Comparison of ENCODE assay signal across 8 cellular contexts in the genomic region with DNA sequence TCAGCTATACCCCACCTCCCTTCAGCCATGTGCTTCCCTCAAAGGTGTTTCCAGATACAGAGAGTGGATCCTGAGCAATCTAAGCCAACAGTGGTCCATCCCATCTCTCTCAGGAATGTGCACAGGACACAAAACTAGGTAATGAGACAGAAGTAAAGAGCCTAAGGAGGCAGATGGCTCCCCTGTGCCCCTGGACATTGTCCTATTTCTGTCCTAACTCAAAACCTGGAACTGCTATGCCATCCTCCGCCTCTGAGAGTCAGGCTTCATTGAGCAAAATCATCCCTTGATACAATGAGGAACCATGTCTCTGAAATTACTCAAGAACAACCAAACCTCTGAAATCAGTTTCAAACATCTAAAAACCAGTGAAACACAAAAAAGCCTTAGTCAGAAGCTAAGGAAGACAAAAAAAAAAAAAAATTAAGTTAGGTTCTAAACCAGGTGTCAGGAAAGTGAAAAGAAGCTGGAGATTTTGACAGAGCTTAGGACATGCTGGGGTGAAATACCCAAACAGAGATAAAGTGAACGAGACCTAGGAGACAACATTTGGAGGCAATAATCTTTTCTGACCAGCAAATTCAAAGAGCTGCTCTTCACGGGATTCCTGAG.
DNase-seq lines count a peak whose midpoint lies in the region; ATAC-seq and TF ChIP-seq lines count a peak whose summit lies in the region.

No MANE protein-coding gene starts in this region.

- H3K27ac ChIP-seq in liver (ENCODE audit: low read depth in 1 of 2, low read length in 2 of 2): peak overlapping the region; percentile 91 to 93

- TF ChIP-seq RAD21 in liver (IDR thresholded peaks at IDR 0.05): peak; percentile 87 to 89

- H3K27me3 ChIP-seq in liver (ENCODE audit: control insufficient read depth in 4 of 4, insufficient read depth in 4 of 4, low read length in 3 of 4): no peaks in the 10 kb centered on the region

- DNase-seq in GM10266 (ENCODE audit: extremely low spot score) (no peak), SW 1271 (lab: John Stamatoyannopoulos, UW) (no peak), NCI-H187 (lab: John Stamatoyannopoulos, UW) (no peak), dedifferentiated amniotic fluid mesenchymal stem cell (ENCODE audit: extremely low spot score) (no peak)
- peak; percentile 28 for DNase-seq in activated CD4-positive, alpha-beta memory T cell treated with anti-CD3 and anti-CD28 coated beads, Interleukin-2, amount 10 ng/mL, durations not matched to agents 7 days and 5 days

- H3K27ac Mint-ChIP-seq in activated CD4-positive, alpha-beta memory T cell treated with anti-CD3 and anti-CD28 coated beads, Interleukin-2, amount 10 ng/mL, durations not matched to agents 7 days and 5 days: peak overlapping the region; percentile 78

- H3K9me3 Mint-ChIP-seq in activated CD4-positive, alpha-beta memory T cell treated with anti-CD3 and anti-CD28 coated beads, Interleukin-2, amount 10 ng/mL, durations not matched to agents 7 days and 5 days: peaks cover 3% of the 10 kb centered on the region

- POLR2A ChIA-PET in activated CD4-positive, alpha-beta memory T cell treated with anti-CD3 and anti-CD28 coated beads, Interleukin-2, amount 10 ng/mL, durations not matched to agents 7 days and 5 days (lab: Charles Lee): interaction anchor here (0.6 to 8.7 kb wide), 13 partner anchors 8 to 372 kb away, joined by 3 to 90 read pairs (median 4); partner anchors contain the start of gene BTG1

- WGBS in liver: 30% methylated on average over 3 of the region's 3 CpGs

- no peaks in the 10 kb centered on the region for H3K9me3 ChIP-seq in liver (ENCODE audit: control insufficient read depth in 4 of 4, low read length in 3 of 4)

- H3K36me3 ChIP-seq in liver (ENCODE audit: control insufficient read depth in 4 of 4, insufficient read depth in 3 of 4, low read depth in 1 of 4, low read length in 3 of 4): no peaks in the 10 kb centered on the region

- H3K9ac ChIP-seq in liver (ENCODE audit: low read depth in 1 of 2, low read length in 2 of 2): peak overlapping the region; percentile 78 to 81

- TF ChIP-seq CTCF in GM10266 (IDR thresholded peaks at IDR 0.05; ENCODE audit: control insufficient read depth, insufficient read depth, low read depth, missing control alignments) (peak; percentile 51), liver (IDR thresholded peaks at IDR 0.05; ENCODE audit: low read depth, low read length, missing input control) (peak; percentile 59)

- H3K4me1 ChIP-seq in liver (ENCODE audit: control insufficient read depth in 4 of 4, insufficient read depth in 4 of 4, low read length in 3 of 4): peaks cover 14 to 51% (median 25%) of the 10 kb centered on the region in 4 donors

- no peaks in the 10 kb centered on the region for H3K27me3 Mint-ChIP-seq in activated CD4-positive, alpha-beta memory T cell treated with anti-CD3 and anti-CD28 coated beads, Interleukin-2, amount 10 ng/mL, durations not matched to agents 7 days and 5 days

- CTCF ChIA-PET in activated CD4-positive, alpha-beta memory T cell treated with anti-CD3 and anti-CD28 coated beads, Interleukin-2, amount 10 ng/mL, durations not matched to agents 7 days and 5 days (lab: Charles Lee): interaction anchor here (0.5 to 7.2 kb wide), 18 partner anchors 9 to 357 kb away, joined by 3 to 41 read pairs (median 4); partner anchors contain the start of gene BTG1

- ATAC-seq in GM19463 (IDR thresholded peaks at IDR 0.05; ENCODE audit: unreplicated experiment) (peak; percentile 46), HG03439 (IDR thresholded peaks at IDR 0.05; ENCODE audit: unreplicated experiment) (peak; percentile 44)

- H3K4me1 Mint-ChIP-seq in activated CD4-positive, alpha-beta memory T cell treated with anti-CD3 and anti-CD28 coated beads, Interleukin-2, amount 10 ng/mL, durations not matched to agents 7 days and 5 days: peaks cover 46% of the 10 kb centered on the region

- peaks cover 10% of the 10 kb centered on the region for H3K36me3 Mint-ChIP-seq in activated CD4-positive, alpha-beta memory T cell treated with anti-CD3 and anti-CD28 coated beads, Interleukin-2, amount 10 ng/mL, durations not matched to agents 7 days and 5 days (ENCODE audit: low read depth)

- peak overlapping the region; percentile 30 for H3K4me3 Mint-ChIP-seq in activated CD4-positive, alpha-beta memory T cell treated with anti-CD3 and anti-CD28 coated beads, Interleukin-2, amount 10 ng/mL, durations not matched to agents 7 days and 5 days

- peak overlapping the region; percentile 47 to 82 (median 69) for H3K4me3 ChIP-seq in liver (ENCODE audit: low read depth in 1 of 3, low read length in 3 of 3)

TF ChIP-seq in liver, 16 proteins besides CTCF, POLR2A, EP300 and RAD21:
- TF ChIP-seq NR2F2 (IDR thresholded peaks at IDR 0.05): no peak
- TF ChIP-seq, protein P1, sequence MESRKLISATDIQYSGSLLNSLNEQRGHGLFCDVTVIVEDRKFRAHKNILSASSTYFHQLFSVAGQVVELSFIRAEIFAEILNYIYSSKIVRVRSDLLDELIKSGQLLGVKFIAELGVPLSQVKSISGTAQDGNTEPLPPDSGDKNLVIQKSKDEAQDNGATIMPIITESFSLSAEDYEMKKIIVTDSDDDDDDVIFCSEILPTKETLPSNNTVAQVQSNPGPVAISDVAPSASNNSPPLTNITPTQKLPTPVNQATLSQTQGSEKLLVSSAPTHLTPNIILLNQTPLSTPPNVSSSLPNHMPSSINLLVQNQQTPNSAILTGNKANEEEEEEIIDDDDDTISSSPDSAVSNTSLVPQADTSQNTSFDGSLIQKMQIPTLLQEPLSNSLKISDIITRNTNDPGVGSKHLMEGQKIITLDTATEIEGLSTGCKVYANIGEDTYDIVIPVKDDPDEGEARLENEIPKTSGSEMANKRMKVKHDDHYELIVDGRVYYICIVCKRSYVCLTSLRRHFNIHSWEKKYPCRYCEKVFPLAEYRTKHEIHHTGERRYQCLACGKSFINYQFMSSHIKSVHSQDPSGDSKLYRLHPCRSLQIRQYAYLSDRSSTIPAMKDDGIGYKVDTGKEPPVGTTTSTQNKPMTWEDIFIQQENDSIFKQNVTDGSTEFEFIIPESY (IDR thresholded peaks at IDR 0.05): no peak
- TF ChIP-seq YY1 (IDR thresholded peaks at IDR 0.05): peak; percentile 46
- TF ChIP-seq REST (IDR thresholded peaks at IDR 0.05): peak; percentile 15
- peak; percentile 56 for TF ChIP-seq MAX (IDR thresholded peaks at IDR 0.05)
- no peak for TF ChIP-seq EGR1 (IDR thresholded peaks at IDR 0.05; ENCODE audit: low read depth in 2 of 2)
- peak in 1 of 2 donors; percentile 6 for TF ChIP-seq RXRA (IDR thresholded peaks at IDR 0.05)
- TF ChIP-seq HNF4A (conservative IDR thresholded peaks at IDR 0.05): no peak
- TF ChIP-seq TAF1 (conservative IDR thresholded peaks at IDR 0.05): peak; percentile 46
